Comparison of ENCODE assay signal across 9 cellular contexts in genomic region chr1:43776043-43776761, GRCh38.
DNase-seq lines count a peak whose midpoint lies in the region; ATAC-seq and TF ChIP-seq lines count a peak whose summit lies in the region.
"Had no signal": no experiment of that assay in that cellular context is flagged by ENCODE, and none has a peak within 500 bp of the region (broad histone marks: within the 10 kb centered on the region; RNA-seq: fewer than 3 reads in every experiment).

No MANE protein-coding gene starts in this region.

- H3K4me3 ChIP-seq in mammary epithelial cell (replicated peaks in 1 of 3; ENCODE audit: insufficient read depth in 1 of 3, low read depth in 2 of 3, low read length in 3 of 3) (no peak overlapping the region), osteoblast (ENCODE audit: insufficient read depth, low read length) (no peak overlapping the region)
- H3K4me3 ChIP-seq: stomach had no signal

- H3K27me3 ChIP-seq in mammary epithelial cell (ENCODE audit: insufficient read depth, low read length) (no peaks in the 10 kb centered on the region), osteoblast (ENCODE audit: insufficient read depth, low read length) (no peaks in the 10 kb centered on the region)
- H3K27me3 ChIP-seq: stomach had no signal

- H3K79me2 ChIP-seq in mammary epithelial cell (ENCODE audit: insufficient read depth, low read length) (no peaks in the 10 kb centered on the region), osteoblast (ENCODE audit: insufficient read depth, low read length) (peaks cover 5% of the 10 kb centered on the region)

- no TSS peak for BruUV-seq in mammary epithelial cell (replicated peaks; lab: Mats Ljungman, UMichigan)

- TF ChIP-seq CTCF in mammary epithelial cell (conservative IDR thresholded peaks at IDR 0.05 in 1 of 2, IDR thresholded peaks at IDR 0.05 in 1 of 2; ENCODE audit: extremely low read depth in 1 of 2, insufficient read depth in 1 of 2, low read depth in 1 of 2, low read length in 2 of 2) (no peak), osteoblast (IDR thresholded peaks at IDR 0.05; ENCODE audit: extremely low read depth, low read depth, low read length) (no peak)

- H2AFZ ChIP-seq in mammary epithelial cell (ENCODE audit: low read depth, low read length) (no peak overlapping the region), osteoblast (ENCODE audit: low read length) (no peak overlapping the region)

- in situ Hi-C loops in mammary epithelial cell (cut with MboI; ENCODE audit: low sequenced_read_pairs in 2 of 2) = no loop called here

- H4K20me1 ChIP-seq in mammary epithelial cell (ENCODE audit: insufficient read depth, low read length) = no peaks in the 10 kb centered on the region
- H4K20me1 ChIP-seq in osteoblast (ENCODE audit: insufficient read depth, low read length) = no peaks in the 10 kb centered on the region

- peaks cover 27% of the 10 kb centered on the region for H3K4me1 ChIP-seq in mammary epithelial cell (ENCODE audit: insufficient read depth, low read length)
- peaks cover 26% of the 10 kb centered on the region for H3K4me1 ChIP-seq in osteoblast (ENCODE audit: insufficient read depth, low read length)
- H3K4me1 ChIP-seq: stomach had no signal

- DNase-seq in GF-D8 (lab: John Stamatoyannopoulos, UW) (peak; percentile 46), MV-4-11 (lab: John Stamatoyannopoulos, UW) (peak; percentile 61), mammary epithelial cell (peak; percentile 17), osteoblast (ENCODE audit: insufficient read length, low spot score, missing footprints) (no peak), NCI-H1694 (lab: John Stamatoyannopoulos, UW) (no peak)
- no peak for DNase-seq in stimulated activated naive CD8-positive, alpha-beta T cell treated with anti-CD3 and anti-CD28 coated beads, Interleukin-15, Interleukin-2, amounts not matched to agents 100 U/mL and 50 U/mL, for 24 hours
- no peak for DNase-seq in stimulated activated CD4-positive, alpha-beta T cell treated with anti-CD3 and anti-CD28 coated beads, Interleukin-15, amount 100 ng/mL, for 24 hours
- DNase-seq: NCI-H2029 treated with DMSO at 0.1 percent for 48 hours, stomach had no signal

- ATAC-seq in stimulated activated naive CD8-positive, alpha-beta T cell treated with anti-CD3 and anti-CD28 coated beads, Interleukin-15, Interleukin-2, amounts not matched to agents 100 U/mL and 50 U/mL, for 24 hours = no peak

- H3K36me3 ChIP-seq in mammary epithelial cell (ENCODE audit: insufficient read depth, low read length) (peaks cover 1% of the 10 kb centered on the region), osteoblast (ENCODE audit: insufficient read depth, low read length) (no peaks in the 10 kb centered on the region)
- H3K36me3 ChIP-seq: stomach had no signal

- CTCF ChIA-PET in mammary epithelial cell (lab: Charles Lee; ENCODE audit: low non-redundant PET) = no interaction called here

- no peak overlapping the region for H3K9ac ChIP-seq in mammary epithelial cell (ENCODE audit: insufficient read depth, low read length)

- dilution Hi-C loops in mammary epithelial cell (cut with HindIII; ENCODE audit: low sequenced_read_pairs) = no loop called here

- intact Hi-C loops in mammary epithelial cell (cut with micrococcal nuclease) = no loop called here

- H3K4me2 ChIP-seq in mammary epithelial cell (ENCODE audit: insufficient read depth, low read depth, low read length) = no peak overlapping the region
- peak overlapping the region; percentile 11 for H3K4me2 ChIP-seq in osteoblast (ENCODE audit: insufficient read depth, low read length)

- H3K27ac ChIP-seq in mammary epithelial cell (ENCODE audit: insufficient read depth, low read depth, low read length) = no peak overlapping the region
- H3K27ac ChIP-seq in osteoblast (ENCODE audit: low read depth, low read length) = peak overlapping the region; percentile 29
- H3K27ac ChIP-seq: stomach had no signal

- WGBS in mammary epithelial cell (ENCODE audit: low coverage, missing lambda C conversion rate) = 100% methylated on average over 4 of the region's 4 CpGs

- H3K9me3 ChIP-seq in mammary epithelial cell (replicated peaks; ENCODE audit: insufficient read depth, low read length) = peaks cover 3% of the 10 kb centered on the region
- no peaks in the 10 kb centered on the region for H3K9me3 ChIP-seq in osteoblast (ENCODE audit: low read depth, low read length)

Comparison
In these comparisons a context has a peak if more than half of its experiments do, and no peak if none do; other contexts are left out.
1. DNase-seq: peak in GF-D8 (single experiment), MV-4-11 (single experiment) and mammary epithelial cell (single experiment); none in osteoblast (single experiment), NCI-H1694 (single experiment), stimulated activated naive CD8-positive, alpha-beta T cell treated with anti-CD3 and anti-CD28 coated beads, Interleukin-15, Interleukin-2, amounts not matched to agents 100 U/mL and 50 U/mL, for 24 hours (single experiment) and stimulated activated CD4-positive, alpha-beta T cell treated with anti-CD3 and anti-CD28 coated beads, Interleukin-15, amount 100 ng/mL, for 24 hours (single experiment).